Comparison of ENCODE assay signal across 15 cellular contexts in genomic region chr1:151841141-151841540, GRCh38. TPM values are rescaled to one million over a fixed set of nuclear protein-coding genes. Genes with fewer than 3 reads are reported as not detected.
DNase-seq lines count a peak whose midpoint lies in the region; ATAC-seq and TF ChIP-seq lines count a peak whose summit lies in the region.
"Had no signal": no experiment of that assay in that cellular context is flagged by ENCODE, and none has a peak within 500 bp of the region (broad histone marks: within the 10 kb centered on the region; RNA-seq: fewer than 3 reads in every experiment).

No MANE protein-coding gene starts in this region.

- H3K36me3 Mint-ChIP-seq in activated T-cell treated with anti-CD3 and anti-CD28 coated beads, Interleukin-2, amount 50 U/mL, for 4 hours (ENCODE audit: insufficient read depth), result peaks cover 24% of the 10 kb centered on the region
- H3K36me3 Mint-ChIP-seq in activated T-cell treated with anti-CD3 and anti-CD28 coated beads, Interleukin-2, amount 50 U/mL, for 24 hours (ENCODE audit: low read depth), result peaks cover 49% of the 10 kb centered on the region

- TF ChIP-seq CTCF in fibroblast of the aortic adventitia (IDR thresholded peaks at IDR 0.05; ENCODE audit: insufficient read depth, low read length) (no peak), Peyer's patch (IDR thresholded peaks at IDR 0.05) (no peak), testis (IDR thresholded peaks at IDR 0.05) (no peak)

- no peak overlapping the region for H3K27ac ChIP-seq in Peyer's patch
- no peak overlapping the region for H3K27ac ChIP-seq in testis
- H3K27ac ChIP-seq: neutrophil had no signal

- no peak for TF ChIP-seq POLR2A in Peyer's patch (IDR thresholded peaks at IDR 0.05)
- TF ChIP-seq POLR2A in testis (IDR thresholded peaks at IDR 0.05), result no peak

- H3K27me3 ChIP-seq in Peyer's patch (no peaks in the 10 kb centered on the region), testis (no peaks in the 10 kb centered on the region)

- H3K36me3 ChIP-seq in Peyer's patch, result no peaks in the 10 kb centered on the region
- H3K36me3 ChIP-seq in testis (ENCODE audit: low read depth, missing control alignments), result no peaks in the 10 kb centered on the region
- H3K36me3 ChIP-seq: neutrophil had no signal

- H3K4me1 ChIP-seq in Peyer's patch (peaks cover 0 to 31% (median 12%) of the 10 kb centered on the region in 4 donors), testis (peaks cover 9% of the 10 kb centered on the region)

- no peaks in the 10 kb centered on the region for H3K9me3 ChIP-seq in Peyer's patch
- no peaks in the 10 kb centered on the region for H3K9me3 ChIP-seq in testis
- H3K9me3 ChIP-seq: neutrophil had no signal

- intact Hi-C loops in testis (cut with DNase I; ENCODE audit: low total_unique reads), result no loop called here

- no peak for DNase-seq in activated T-cell treated with anti-CD3 and anti-CD28 coated beads, Interleukin-2, amount 50 U/mL, for 4 hours
- DNase-seq in activated T-cell treated with anti-CD3 and anti-CD28 coated beads, Interleukin-2, amount 50 U/mL, for 24 hours, result no peak
- peak; percentile 33 for DNase-seq in amniotic epithelial cell (ENCODE audit: low read depth)
- peak; percentile 53 for DNase-seq in fibroblast of the aortic adventitia (ENCODE audit: low read depth)
- DNase-seq in superior temporal gyrus (ENCODE audit: extremely low spot score), result peak; percentile 31
- no peak for DNase-seq in NCI-H69 (lab: John Stamatoyannopoulos, UW)
- DNase-seq in Peyer's patch, result no peak
- no peak for DNase-seq in testis
- DNase-seq: amniotic stem cell; DND-41; erythroblast; NCI-H1048; stimulated activated CD4-positive, alpha-beta T cell treated with anti-CD3 and anti-CD28 coated beads, Interleukin-1b, Interleukin-23, amount 100 ng/mL, for 48 hours; stimulated activated naive CD8-positive, alpha-beta T cell treated with anti-CD3 and anti-CD28 coated beads, Interleukin-15, Interleukin-2, amounts not matched to agents 100 U/mL and 50 U/mL, for 24 hours had no signal

- H3K27me3 Mint-ChIP-seq in activated T-cell treated with anti-CD3 and anti-CD28 coated beads, Interleukin-2, amount 50 U/mL, for 4 hours (ENCODE audit: low read depth), result no peaks in the 10 kb centered on the region
- no peaks in the 10 kb centered on the region for H3K27me3 Mint-ChIP-seq in activated T-cell treated with anti-CD3 and anti-CD28 coated beads, Interleukin-2, amount 50 U/mL, for 24 hours

- peaks cover 47% of the 10 kb centered on the region for H3K4me1 Mint-ChIP-seq in activated T-cell treated with anti-CD3 and anti-CD28 coated beads, Interleukin-2, amount 50 U/mL, for 4 hours (ENCODE audit: low read depth)
- peaks cover 50% of the 10 kb centered on the region for H3K4me1 Mint-ChIP-seq in activated T-cell treated with anti-CD3 and anti-CD28 coated beads, Interleukin-2, amount 50 U/mL, for 24 hours (ENCODE audit: low read depth)

- H3K4me3 ChIP-seq in fibroblast of the aortic adventitia (ENCODE audit: low read depth, low read length), result no peak overlapping the region
- no peak overlapping the region for H3K4me3 ChIP-seq in Peyer's patch
- no peak overlapping the region for H3K4me3 ChIP-seq in testis

- H3K9me3 Mint-ChIP-seq in activated T-cell treated with anti-CD3 and anti-CD28 coated beads, Interleukin-2, amount 50 U/mL, for 4 hours, result no peaks in the 10 kb centered on the region
- no peaks in the 10 kb centered on the region for H3K9me3 Mint-ChIP-seq in activated T-cell treated with anti-CD3 and anti-CD28 coated beads, Interleukin-2, amount 50 U/mL, for 24 hours

- ATAC-seq in activated T-cell treated with anti-CD3 and anti-CD28 coated beads, Interleukin-2, amount 50 U/mL, for 4 hours, result no peak
- ATAC-seq: stimulated activated naive CD8-positive, alpha-beta T cell treated with anti-CD3 and anti-CD28 coated beads, Interleukin-15, Interleukin-2, amounts not matched to agents 100 U/mL and 50 U/mL, for 24 hours had no signal

- 92 to 95% methylated on average over 2 of the region's 2 CpGs for WGBS in testis, 2 donors

- H3K4me3 Mint-ChIP-seq in activated T-cell treated with anti-CD3 and anti-CD28 coated beads, Interleukin-2, amount 50 U/mL, for 4 hours, result peak overlapping the region; percentile 84
- H3K4me3 Mint-ChIP-seq in activated T-cell treated with anti-CD3 and anti-CD28 coated beads, Interleukin-2, amount 50 U/mL, for 24 hours, result no peak overlapping the region

- H3K27ac Mint-ChIP-seq in activated T-cell treated with anti-CD3 and anti-CD28 coated beads, Interleukin-2, amount 50 U/mL, for 24 hours, result no peak overlapping the region

RNA-seq across cellular contexts. Expression of gene C2CD4D, which starts 1.5 kb away (rescaled TPM):
- total RNA-seq in activated T-cell treated with anti-CD3 and anti-CD28 coated beads, Interleukin-2, amount 50 U/mL, for 4 hours, result under 1 TPM; 0.33 to 0.90 (median 0.87) TPM
- total RNA-seq in fibroblast of the aortic adventitia (ENCODE audit: low replicate concordance) (not detected in 2 replicates), Peyer's patch (under 1 TPM in 1 of 4 donors, not detected in 3; 0.54 TPM), testis (1 to 10 TPM; 1.4 to 2.0 TPM)
- polyA plus RNA-seq in testis (ENCODE audit: insufficient read depth, low read depth, low replicate concordance), result 0.29 TPM

RNA-seq across cellular contexts. Expression of gene RORC, which starts 9.5 kb away (rescaled TPM):
- total RNA-seq in activated T-cell treated with anti-CD3 and anti-CD28 coated beads, Interleukin-2, amount 50 U/mL, for 4 hours, result 1 to 10 TPM; 1.1 to 5.1 (median 3.7) TPM
- total RNA-seq in fibroblast of the aortic adventitia (ENCODE audit: low replicate concordance) (not detected in 2 replicates), Peyer's patch (10 to 100 TPM; 10.7 to 70.1 (median 46.0) TPM), testis (10 to 100 TPM; 55.4 to 70.4 TPM)
- polyA plus RNA-seq in testis (ENCODE audit: insufficient read depth, low read depth, low replicate concordance), result 30.9 TPM

RNA-seq across cellular contexts. Expression of gene THEM5, which starts 12.4 kb away (rescaled TPM):
- not detected for total RNA-seq in activated T-cell treated with anti-CD3 and anti-CD28 coated beads, Interleukin-2, amount 50 U/mL, for 4 hours
- total RNA-seq in fibroblast of the aortic adventitia (ENCODE audit: low replicate concordance) (not detected in 2 replicates), Peyer's patch (not detected), testis (not detected)
- polyA plus RNA-seq in testis (ENCODE audit: insufficient read depth, low read depth, low replicate concordance), result 0.57 TPM

RNA-seq across cellular contexts. Expression of gene LINGO4, which starts 35.9 kb away (rescaled TPM):
- under 1 TPM; 0.08 to 0.16 (median 0.16) TPM for total RNA-seq in activated T-cell treated with anti-CD3 and anti-CD28 coated beads, Interleukin-2, amount 50 U/mL, for 4 hours
- total RNA-seq in fibroblast of the aortic adventitia (ENCODE audit: low replicate concordance) (not detected in 2 replicates), Peyer's patch (1 to 10 TPM in 3 of 4 donors, not detected in 1; 1.0 to 1.3 (median 1.1) TPM), testis (1 to 10 TPM; 3.1 to 3.5 TPM)
- polyA plus RNA-seq in testis (ENCODE audit: insufficient read depth, low read depth, low replicate concordance), result 1.4 TPM

RNA-seq across cellular contexts. Expression of gene TDRKH, which starts 50.8 kb away (rescaled TPM):
- total RNA-seq in activated T-cell treated with anti-CD3 and anti-CD28 coated beads, Interleukin-2, amount 50 U/mL, for 4 hours, result 10 to 100 TPM in 2 of 3 donors, 1 to 10 TPM in 1; 9.6 to 10.4 (median 10.1) TPM
- 1.6 and 2.1 TPM in 2 replicates for total RNA-seq in fibroblast of the aortic adventitia (ENCODE audit: low replicate concordance)
- total RNA-seq in Peyer's patch, result 1 to 10 TPM; 1.2 to 5.0 (median 3.6) TPM
- 10 to 100 TPM; 26.3 to 31.5 TPM for total RNA-seq in testis
- polyA plus RNA-seq in testis (ENCODE audit: insufficient read depth, low read depth, low replicate concordance), result 50.9 TPM

Comparison
In these comparisons a context has a peak if more than half of its experiments do, and no peak if none do; other contexts are left out.
1. DNase-seq: peak in amniotic epithelial cell (single experiment), fibroblast of the aortic adventitia (single experiment) and superior temporal gyrus (single experiment); none in activated T-cell treated with anti-CD3 and anti-CD28 coated beads, Interleukin-2, amount 50 U/mL, for 4 hours (single experiment), activated T-cell treated with anti-CD3 and anti-CD28 coated beads, Interleukin-2, amount 50 U/mL, for 24 hours (single experiment), NCI-H69 (single experiment), Peyer's patch (0 of 3) and testis (single experiment).